In genomic region chr12:15220451-15220850, GRCh38 we compare ENCODE assay signal across 9 cellular contexts. TPM values are rescaled to one million over a fixed set of nuclear protein-coding genes. Genes with fewer than 3 reads are reported as not detected.
A peak's percentile ranks its signal among the peaks of the same experiment; 100 is the strongest.
DNase-seq lines count a peak whose midpoint lies in the region; ATAC-seq, FAIRE-seq and TF ChIP-seq lines count a peak whose summit lies in the region.
"Had no signal": no experiment of that assay in that cellular context is flagged by ENCODE, and none has a peak within 500 bp of the region (broad histone marks: within the 10 kb centered on the region; RNA-seq: fewer than 3 reads in every experiment).

No MANE protein-coding gene starts in this region.

- H3K4me1 Mint-ChIP-seq in stimulated activated effector memory CD8-positive, alpha-beta T cell treated with anti-CD3 and anti-CD28 coated beads, Interleukin-12 subunit alpha, Interleukin-12 subunit beta, amount 100 ng/mL, for 72 hours: no peaks in the 10 kb centered on the region

- peak; percentile 20 for ATAC-seq in sciatic nerve
- ATAC-seq in HG03342 (IDR thresholded peaks at IDR 0.05; ENCODE audit: unreplicated experiment): no peak
- no peak for ATAC-seq in GM19395 (IDR thresholded peaks at IDR 0.05; ENCODE audit: unreplicated experiment)
- no peak for ATAC-seq in stimulated activated effector memory CD8-positive, alpha-beta T cell treated with anti-CD3 and anti-CD28 coated beads, Interleukin-12 subunit alpha, Interleukin-12 subunit beta, amount 100 ng/mL, for 72 hours

- no peak overlapping the region for H3K4me3 Mint-ChIP-seq in stimulated activated effector memory CD8-positive, alpha-beta T cell treated with anti-CD3 and anti-CD28 coated beads, Interleukin-12 subunit alpha, Interleukin-12 subunit beta, amount 100 ng/mL, for 72 hours

- no peak overlapping the region for H3K27ac Mint-ChIP-seq in stimulated activated effector memory CD8-positive, alpha-beta T cell treated with anti-CD3 and anti-CD28 coated beads, Interleukin-12 subunit alpha, Interleukin-12 subunit beta, amount 100 ng/mL, for 72 hours
- H3K27ac Mint-ChIP-seq: stimulated activated naive CD8-positive, alpha-beta T cell treated with anti-CD3 and anti-CD28 coated beads, Interleukin-15, Interleukin-2, amounts not matched to agents 100 ng/mL and 50 ng/mL, for 24 hours had no signal

- no peaks in the 10 kb centered on the region for H3K9me3 Mint-ChIP-seq in stimulated activated effector memory CD8-positive, alpha-beta T cell treated with anti-CD3 and anti-CD28 coated beads, Interleukin-12 subunit alpha, Interleukin-12 subunit beta, amount 100 ng/mL, for 72 hours
- H3K9me3 Mint-ChIP-seq: stimulated activated naive CD8-positive, alpha-beta T cell treated with anti-CD3 and anti-CD28 coated beads, Interleukin-15, Interleukin-2, amounts not matched to agents 100 ng/mL and 50 ng/mL, for 24 hours had no signal

- H3K4me3 ChIP-seq in BE2C (ENCODE audit: low read depth, low read length) (peak overlapping the region; percentile 71), adipocyte (ENCODE audit: low read length) (peak overlapping the region; percentile 81), kidney (ENCODE audit: low read length in 2 of 2) (peak overlapping the region; percentile 65 to 79)

- no peaks in the 10 kb centered on the region for H3K27me3 ChIP-seq in BE2C
- H3K27me3 ChIP-seq in adipocyte (replicated peaks; ENCODE audit: control insufficient read depth, insufficient read depth, low read length): no peaks in the 10 kb centered on the region

- peak overlapping the region; percentile 90 to 92 for H3K27ac ChIP-seq in kidney (ENCODE audit: low read depth in 2 of 2, low read length in 2 of 2)

- intact Hi-C loops in kidney (cut with DNase I) (loop anchor here (5.0 kb wide), 1 partner anchor 68 kb away; no protein-coding TSS in a partner anchor), sciatic nerve (cut with DNase I) (loop anchor here (5.0 kb wide), 2 partner anchors 68 to 218 kb away; no protein-coding TSS in a partner anchor)

- peaks cover 20% of the 10 kb centered on the region for H3K36me3 ChIP-seq in BE2C
- H3K36me3 ChIP-seq in adipocyte (ENCODE audit: control insufficient read depth, insufficient read depth, low read length, severe bottlenecking): no peaks in the 10 kb centered on the region
- H3K36me3 ChIP-seq in kidney (ENCODE audit: control insufficient read depth in 1 of 2, insufficient read depth in 2 of 2, low read length in 2 of 2): peaks cover 0 to 5% of the 10 kb centered on the region in 2 donors

- H3K4me1 ChIP-seq in BE2C (peaks cover 32% of the 10 kb centered on the region), adipocyte (ENCODE audit: control insufficient read depth, insufficient read depth, low read length) (peaks cover 6% of the 10 kb centered on the region), kidney (ENCODE audit: control insufficient read depth in 1 of 2, insufficient read depth in 1 of 2, low read depth in 1 of 2, low read length in 2 of 2) (peaks cover 7 to 20% of the 10 kb centered on the region in 2 donors)

- no peaks in the 10 kb centered on the region for H3K9me3 ChIP-seq in BE2C
- H3K9me3 ChIP-seq in adipocyte (ENCODE audit: control insufficient read depth, low read length): no peaks in the 10 kb centered on the region
- H3K9me3 ChIP-seq in kidney (ENCODE audit: control insufficient read depth in 1 of 2, low read length in 2 of 2): no peaks in the 10 kb centered on the region

- no peaks in the 10 kb centered on the region for H3K36me3 Mint-ChIP-seq in stimulated activated effector memory CD8-positive, alpha-beta T cell treated with anti-CD3 and anti-CD28 coated beads, Interleukin-12 subunit alpha, Interleukin-12 subunit beta, amount 100 ng/mL, for 72 hours

- H3K9ac ChIP-seq in adipocyte (ENCODE audit: low read length): no peak overlapping the region
- peak overlapping the region; percentile 72 to 79 for H3K9ac ChIP-seq in kidney (ENCODE audit: low read length in 2 of 2)

- FAIRE-seq in kidney (lab: Jason Lieb, UNC): no peak

- DNase-seq in BE2C (no peak), adipocyte (ENCODE audit: low read depth) (no peak), kidney (no peak), sciatic nerve (ENCODE audit: low spot score) (no peak), NCI-H226 (no peak)
- no peak for DNase-seq in stimulated activated effector memory CD8-positive, alpha-beta T cell treated with anti-CD3 and anti-CD28 coated beads, Interleukin-12 subunit alpha, Interleukin-12 subunit beta, amount 100 ng/mL, for 72 hours (ENCODE audit: low spot score in 2 of 2)

- TF ChIP-seq CTCF in BE2C (IDR thresholded peaks at IDR 0.05; ENCODE audit: low read depth, low read length): no peak
- no peak for TF ChIP-seq CTCF in kidney (IDR thresholded peaks at IDR 0.05; ENCODE audit: borderline replicate concordance, extremely low read depth, insufficient read depth)

RNA-seq across cellular contexts. Expression of gene RERG, which starts 0.8 kb away (rescaled TPM):
- 94.2 TPM for polyA plus RNA-seq in BE2C (2012; ENCODE audit: insufficient read depth, insufficient read length, low read depth)
- total RNA-seq in kidney: 44.7 TPM
- polyA plus RNA-seq in kidney (ENCODE audit: insufficient read depth, low read depth, low replicate concordance): 29.3 TPM
- total RNA-seq in sciatic nerve: 21.9 TPM
